In the genomic region with DNA sequence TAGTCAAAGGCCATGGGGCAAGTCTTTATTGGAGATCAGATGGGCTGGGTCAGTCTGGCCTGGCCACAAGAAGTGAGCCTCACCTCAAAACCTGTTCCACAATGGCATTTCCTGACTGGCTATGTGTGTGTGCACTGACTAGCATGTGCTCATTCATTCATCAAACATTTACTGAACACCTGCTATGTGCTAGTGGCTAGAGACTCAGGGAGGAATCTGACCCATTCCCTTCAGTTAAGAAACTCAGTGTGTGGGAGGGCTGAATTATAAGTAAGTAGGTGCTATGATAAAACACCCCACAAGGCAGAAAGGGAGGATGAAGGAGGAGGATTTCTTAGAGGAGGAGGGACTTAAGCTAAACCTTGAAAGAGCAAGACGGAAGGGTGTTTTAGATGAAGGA, we compare ENCODE assay signal across 25 cellular contexts. TPM values are rescaled to one million over a fixed set of nuclear protein-coding genes. Genes with fewer than 3 reads are reported as not detected.
"Had no signal": no experiment of that assay in that cellular context is flagged by ENCODE, and none has a peak within 500 bp of the region (broad histone marks: within the 10 kb centered on the region; RNA-seq: fewer than 3 reads in every experiment).

No MANE protein-coding gene starts in this region.

- H3K4me1 ChIP-seq: lower lobe of right lung, prostate gland, tibial nerve, upper lobe of right lung, uterus had no signal

- ATAC-seq: left ventricle myocardium superior; lower lobe of right lung; naive thymus-derived CD8-positive, alpha-beta T cell; right cardiac atrium; stimulated activated naive B cell treated with anti-CD40 and anti-IgM and Interleukin-4, amounts not matched to agents 10 μg/mL and 1 μg/mL and 100 μg/mL, for 72 hours; upper lobe of right lung had no signal

- H3K36me3 ChIP-seq: esophagus squamous epithelium, lower lobe of right lung, prostate gland, sigmoid colon, spleen, thoracic aorta, tibial nerve, upper lobe of right lung, uterus had no signal

- DNase-seq: dermis blood vessel endothelial cell; effector memory CD4-positive, alpha-beta T cell; esophagus squamous epithelium; foreskin melanocyte; head of caudate nucleus; islet precursor cell; kidney glomerular epithelial cell; left ventricle myocardium superior; lower lobe of right lung; naive thymus-derived CD8-positive, alpha-beta T cell; nephron progenitor cell; nucleus accumbens; right cardiac atrium; sigmoid colon; spleen; stimulated activated CD4-positive, alpha-beta T cell treated with anti-CD3 and anti-CD28 coated beads, Interleukin-4, amount 100 ng/mL, for 4 hours; stimulated activated naive B cell treated with anti-CD40 and anti-IgM and Interleukin-4, amounts not matched to agents 10 μg/mL and 1 μg/mL and 100 μg/mL, for 72 hours; upper lobe of right lung; uterus had no signal

- H3K9me3 ChIP-seq: esophagus squamous epithelium, lower lobe of right lung, prostate gland, sigmoid colon, spleen, thoracic aorta, tibial nerve, upper lobe of right lung, uterus had no signal

- H3K27ac ChIP-seq: coronary artery, esophagus squamous epithelium, lower lobe of right lung, prostate gland, sigmoid colon, skin epidermis, spleen, thoracic aorta, tibial nerve, upper lobe of right lung, uterus had no signal

- H3K27me3 ChIP-seq: upper lobe of right lung, uterus had no signal

- H3K4me3 ChIP-seq: coronary artery, esophagus squamous epithelium, lower lobe of right lung, prostate gland, sigmoid colon, skin epidermis, spleen, thoracic aorta, tibial nerve, upper lobe of right lung, uterus had no signal

- FAIRE-seq: endothelial cell of umbilical vein had no signal

RNA-seq across cellular contexts. Expression of a gene that starts 5.4 kb away (rescaled TPM):
- total RNA-seq: naive thymus-derived CD8-positive, alpha-beta T cell had no signal
